Comparison of ENCODE assay signal across 17 cellular contexts in genomic region chr2:165864353-165864752, GRCh38.
DNase-seq lines count a peak whose midpoint lies in the region; TF ChIP-seq lines count a peak whose summit lies in the region.
"Had no signal": no experiment of that assay in that cellular context is flagged by ENCODE, and none has a peak within 500 bp of the region (broad histone marks: within the 10 kb centered on the region; RNA-seq: fewer than 3 reads in every experiment).

No MANE protein-coding gene starts in this region.

- CTCF ChIA-PET in HEK293T (lab: Yijun Ruan, JAX) = interaction anchor here (2.1 kb wide), 1 partner anchor 10 kb away, joined by 6 read pairs; no protein-coding TSS in a partner anchor

- POLR2A ChIA-PET in HEK293T (lab: Yijun Ruan, JAX) = no interaction called here

- peak; percentile 28 for DNase-seq in NCI-H82 (lab: John Stamatoyannopoulos, UW)
- DNase-seq in NCI-H82 treated with DMSO at 0.1 percent for 48 hours (lab: John Stamatoyannopoulos, UW; ENCODE audit: unreplicated experiment) = no peak
- DNase-seq in NCI-H1105 (lab: John Stamatoyannopoulos, UW) = peak; percentile 10
- DNase-seq in globus pallidus (ENCODE audit: low spot score) = peak; percentile 33
- DNase-seq in SIG-M5 treated with dmso at 0.1 percent for 504 hours (lab: John Stamatoyannopoulos, UW; ENCODE audit: unreplicated experiment) = no peak
- no peak for DNase-seq in HEK293T (ENCODE audit: extremely low spot score)
- no peak for DNase-seq in HUDEP-2 (lab: John Stamatoyannopoulos, UW; ENCODE audit: unreplicated experiment in 76 of 76)
- DNase-seq: activated CD8-positive, alpha-beta memory T cell treated with anti-CD3 and anti-CD28 coated beads, Interleukin-2, amount 50 U/mL, for 48 hours; activated gamma-delta T cell treated with Interleukin-2 at 50 U/mL for 16 hours; CD8-positive, alpha-beta memory T cell; foreskin keratinocyte; lower lobe of right lung; nephron progenitor cell; PC-3; stimulated activated naive CD8-positive, alpha-beta T cell treated with anti-CD3 and anti-CD28 coated beads, Interleukin-15, amount 100 ng/mL, for 72 hours had no signal

- peak overlapping the region; percentile 47 for H3K27ac ChIP-seq in temporal lobe (ENCODE audit: low read depth, low read length)
- H3K27ac ChIP-seq: foreskin keratinocyte, lower lobe of right lung, SK-N-MC had no signal

TF ChIP-seq in HEK293T, 16 proteins besides CTCF, POLR2A, EP300 and RAD21:
- no peak for TF ChIP-seq ZNF384 (IDR thresholded peaks at IDR 0.05)
- TF ChIP-seq ELF4 (IDR thresholded peaks at IDR 0.05) = no peak
TF ChIP-seq in HEK293T: peak in this region for 0.

Comparison
In these comparisons a context has a peak if more than half of its experiments do, and no peak if none do; other contexts are left out.
1. DNase-seq: peak in NCI-H82 (single experiment), NCI-H1105 (single experiment) and globus pallidus (single experiment); none in NCI-H82 treated with DMSO at 0.1 percent for 48 hours (single experiment), SIG-M5 treated with dmso at 0.1 percent for 504 hours (single experiment), HEK293T (single experiment) and HUDEP-2 (0 of 76).